In the genomic region with DNA sequence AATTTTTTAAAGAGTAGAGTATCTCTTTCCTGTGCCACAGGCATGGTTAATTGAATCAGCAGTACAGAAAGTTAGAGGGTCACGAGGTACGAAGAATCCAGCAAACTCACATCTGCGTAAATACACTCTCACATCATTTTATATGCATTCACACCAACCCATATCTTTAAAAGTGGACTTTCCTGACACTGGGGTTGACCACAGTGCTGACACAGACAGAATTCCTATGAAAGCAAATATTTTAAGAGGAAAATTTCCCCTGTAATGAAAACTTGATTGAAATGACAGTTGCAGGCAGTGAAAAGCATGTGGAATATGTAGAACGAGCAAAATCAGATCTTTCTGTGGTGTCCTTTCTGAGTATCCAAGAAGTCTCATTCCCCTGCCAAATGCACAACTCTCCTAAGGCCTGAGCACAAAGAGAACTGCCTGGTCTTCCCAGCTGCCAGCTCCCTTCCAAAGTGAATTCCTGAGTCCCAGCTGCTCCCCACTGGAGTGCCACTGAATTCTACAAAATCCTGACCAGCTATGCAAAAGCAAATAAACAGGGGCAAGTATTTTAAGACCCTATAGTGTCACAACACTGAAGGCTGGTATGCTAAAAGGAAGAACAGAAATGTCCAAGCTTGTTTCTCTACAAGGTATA, we compare ENCODE assay signal across 8 cellular contexts. TPM values are rescaled to one million over a fixed set of nuclear protein-coding genes. Genes with fewer than 3 reads are reported as not detected.
DNase-seq lines count a peak whose midpoint lies in the region; ATAC-seq, FAIRE-seq and TF ChIP-seq lines count a peak whose summit lies in the region.

No MANE protein-coding gene starts in this region.

- peaks cover 31% of the 10 kb centered on the region for H3K4me1 Mint-ChIP-seq in mesothelial cell of epicardium

- TF ChIP-seq POLR2A in IMR-90 (IDR thresholded peaks at IDR 0.05; ENCODE audit: low read depth, low read length) = no peak

- H2AK5ac ChIP-seq in IMR-90 (ENCODE audit: low read depth, low read length) = no peak overlapping the region

- H3K27me3 ChIP-seq in IMR-90 (ENCODE audit: control insufficient read depth, insufficient read depth, low read length) = no peaks in the 10 kb centered on the region

- POLR2A ChIA-PET in IMR-90 (lab: Charles Lee; ENCODE audit: unreplicated experiment) = interaction anchor here (1.0 kb wide), 1 partner anchor 182 kb away, joined by 3 read pairs; no protein-coding TSS in a partner anchor

- H2AFZ ChIP-seq in IMR-90 (replicated peaks; ENCODE audit: low read length, poor library complexity) = no peak overlapping the region

- 0 out of 2 replicates have a peak overlapping the region, but pooled peaks have one; percentile 0 for H3K56ac ChIP-seq in IMR-90 (ENCODE audit: extremely low read depth, insufficient read depth, low read length)

- no peaks in the 10 kb centered on the region for H3K9me3 ChIP-seq in IMR-90 (ENCODE audit: control insufficient read depth, insufficient read depth, low read length)

- no peak for TF ChIP-seq RAD21 in IMR-90 (IDR thresholded peaks at IDR 0.05; ENCODE audit: low read length)

- in situ Hi-C loops in IMR-90 (cut with MboI; ENCODE audit: low sequenced_read_pairs) = no loop called here

- H3K4ac ChIP-seq in IMR-90 (ENCODE audit: low read depth, low read length) = 0 out of 2 replicates have a peak overlapping the region, but pooled peaks have one; percentile 8

- no peaks in the 10 kb centered on the region for H3K9me1 ChIP-seq in IMR-90 (ENCODE audit: insufficient read depth, low read length)

- peaks cover 42% of the 10 kb centered on the region for H3K9me3 Mint-ChIP-seq in mesothelial cell of epicardium

- H2AK9ac ChIP-seq in IMR-90 (replicated peaks; ENCODE audit: low read depth, low read length, poor library complexity) = no peak overlapping the region

- dilution Hi-C loops in IMR-90 (cut with HindIII; ENCODE audit: low sequenced_read_pairs, unreplicated experiment) = no loop called here

- H3K18ac ChIP-seq in IMR-90 (ENCODE audit: low read depth, low read length) = no peak overlapping the region

- no peaks in the 10 kb centered on the region for H3K36me3 Mint-ChIP-seq in mesothelial cell of epicardium

- no peak for FAIRE-seq in urothelium cell line (lab: Jason Lieb, UNC)

- H4K91ac ChIP-seq in IMR-90 (ENCODE audit: insufficient read depth, low read depth, low read length) = no peak overlapping the region

- peak overlapping the region; percentile 10; the same call in 1 of the 2 replicates for H3K27ac ChIP-seq in IMR-90 (ENCODE audit: insufficient read depth, low read length)

- DNase-seq in A172 (ENCODE audit: low spot score) = peak; percentile 65
- peak; percentile 24 for DNase-seq in IMR-90
- peak; percentile 41 for DNase-seq in astrocyte of the hippocampus (ENCODE audit: low read depth, low spot score)
- DNase-seq in mesothelial cell of epicardium (ENCODE audit: low spot score in 2 of 2, unreplicated experiment in 2 of 2) = no peak
- DNase-seq in SIG-M5 treated with dmso at 0.1 percent for 504 hours (lab: John Stamatoyannopoulos, UW; ENCODE audit: unreplicated experiment) = no peak
- no peak for DNase-seq in urothelium cell line (ENCODE audit: low spot score)
- DNase-seq in NCI-H2196 treated with DMSO at 0.1 percent for 48 hours (lab: John Stamatoyannopoulos, UW; ENCODE audit: unreplicated experiment) = no peak

- BruUV-seq in IMR-90 (replicated peaks; lab: Mats Ljungman, UMichigan) = no TSS peak

- no peaks in the 10 kb centered on the region for H3K36me3 ChIP-seq in IMR-90 (ENCODE audit: control insufficient read depth, insufficient read depth, low read length)

- WGBS in IMR-90 (ENCODE audit: extremely low coverage in 2 of 2, insufficient read length in 1 of 2), 2 experiments = no CpG with 5 or more reads among the region's 4 CpGs

- intact Hi-C loops in IMR-90 (cut with micrococcal nuclease) = no loop called here

- H3K79me1 ChIP-seq in IMR-90 (ENCODE audit: low read depth in 1 of 2, low read length in 2 of 2) = no peaks in the 10 kb centered on the region

- CTCF ChIA-PET in IMR-90 (lab: Yijun Ruan, JAX) = interaction anchor here (1.3 kb wide), 1 partner anchor 148 kb away, joined by 4 read pairs; no protein-coding TSS in a partner anchor

- no peak overlapping the region for H3K9ac ChIP-seq in IMR-90 (ENCODE audit: low read depth, low read length)

- no peak overlapping the region for H3K4me2 ChIP-seq in IMR-90 (ENCODE audit: low read depth, low read length)

- H3K14ac ChIP-seq in IMR-90 (replicated peaks; ENCODE audit: low read depth, low read length) = no peak overlapping the region

- peak overlapping the region; percentile 3; the same call in 1 of the 2 replicates for H2BK20ac ChIP-seq in IMR-90 (ENCODE audit: low read depth, low read length)

- H4K20me1 ChIP-seq in IMR-90 (ENCODE audit: insufficient read depth, low read length) = no peaks in the 10 kb centered on the region

- TF ChIP-seq CTCF in IMR-90 (conservative IDR thresholded peaks at IDR 0.05; ENCODE audit: low read depth, low read length) (no peak), mesothelial cell of epicardium (IDR thresholded peaks at IDR 0.05; ENCODE audit: unreplicated experiment) (no peak)

- 0 out of 2 replicates have a peak, but pooled peaks cover 2% of the 10 kb centered on the region for H3K4me1 ChIP-seq in IMR-90 (ENCODE audit: control insufficient read depth, insufficient read depth, low read length)

- ATAC-seq in IMR-90 (ENCODE audit: low read depth) (peak; percentile 56), HG02678 (IDR thresholded peaks at IDR 0.05; ENCODE audit: unreplicated experiment) (no peak)

- H4K5ac ChIP-seq in IMR-90 (ENCODE audit: low read depth, low read length) = no peak overlapping the region

- no peak overlapping the region for H4K8ac ChIP-seq in IMR-90 (ENCODE audit: low read depth in 2 of 2, low read length in 2 of 2)

- H3K23ac ChIP-seq in IMR-90 (ENCODE audit: low read depth, low read length) = no peak overlapping the region

- no peaks in the 10 kb centered on the region for H3K27me3 Mint-ChIP-seq in mesothelial cell of epicardium (ENCODE audit: low read depth)

- H2BK120ac ChIP-seq in IMR-90 (ENCODE audit: low read depth, low read length) = peak overlapping the region; percentile 41; the same call in 1 of the 2 replicates

- no peak overlapping the region for H2BK5ac ChIP-seq in IMR-90 (ENCODE audit: low read depth, low read length, poor library complexity, severe bottlenecking)

- H2BK15ac ChIP-seq in IMR-90 (ENCODE audit: low read depth, low read length) = no peak overlapping the region

- H3K4me3 Mint-ChIP-seq in mesothelial cell of epicardium = no peak overlapping the region

- H3K4me3 ChIP-seq in IMR-90 (ENCODE audit: insufficient read depth, low read depth, low read length) = no peak overlapping the region

- peak overlapping the region; percentile 89 for H3K27ac Mint-ChIP-seq in mesothelial cell of epicardium

TF ChIP-seq in IMR-90, 13 proteins besides CTCF, POLR2A, EP300 and RAD21:
- TF ChIP-seq NFE2L2 (IDR thresholded peaks at IDR 0.05; ENCODE audit: low read depth, low read length) (no peak), RCOR1 (IDR thresholded peaks at IDR 0.05; ENCODE audit: insufficient replicate concordance, low read length) (no peak), BHLHE40 (IDR thresholded peaks at IDR 0.05; ENCODE audit: low read depth, low read length) (no peak), MAFK (IDR thresholded peaks at IDR 0.05; ENCODE audit: low read depth, low read length) (no peak), MAZ (IDR thresholded peaks at IDR 0.05; ENCODE audit: borderline replicate concordance, low read depth, low read length) (no peak), RFX5 (IDR thresholded peaks at IDR 0.05; ENCODE audit: low read depth, low read length) (no peak), FOS (IDR thresholded peaks at IDR 0.05; ENCODE audit: low read depth, low read length) (no peak)

RNA-seq across cellular contexts. Expression of a gene that starts 50.5 kb away (rescaled TPM):
- total RNA-seq in A172 (2014; rRNA removed; shearing (Covaris generic)) = not detected in 2 replicates
- not detected in 2 replicates for total RNA-seq in IMR-90 (2012; rRNA removed)
- not detected in 2 replicates for polyA plus RNA-seq in IMR-90 (2012; rRNA removed)
- not detected in 2 replicates for polyA plus RNA-seq in IMR-90 (2012; cell fraction: cytosol; rRNA removed)
- polyA plus RNA-seq in IMR-90 (2012; cell fraction: nucleus; rRNA removed; ENCODE audit: low replicate concordance) = not detected in 2 replicates
- total RNA-seq in mesothelial cell of epicardium = 0.34 to 0.44 TPM (median 0.38 TPM) in 3 replicates

Comparison
In these comparisons a context has a peak if more than half of its experiments do, and no peak if none do; other contexts are left out.
1. DNase-seq: peak in A172 (single experiment), IMR-90 (single experiment) and astrocyte of the hippocampus (single experiment); none in mesothelial cell of epicardium (0 of 2), SIG-M5 treated with dmso at 0.1 percent for 504 hours (single experiment), urothelium cell line (single experiment) and NCI-H2196 treated with DMSO at 0.1 percent for 48 hours (single experiment).